ENCODE assay signal across 27 cellular contexts in the genomic region with DNA sequence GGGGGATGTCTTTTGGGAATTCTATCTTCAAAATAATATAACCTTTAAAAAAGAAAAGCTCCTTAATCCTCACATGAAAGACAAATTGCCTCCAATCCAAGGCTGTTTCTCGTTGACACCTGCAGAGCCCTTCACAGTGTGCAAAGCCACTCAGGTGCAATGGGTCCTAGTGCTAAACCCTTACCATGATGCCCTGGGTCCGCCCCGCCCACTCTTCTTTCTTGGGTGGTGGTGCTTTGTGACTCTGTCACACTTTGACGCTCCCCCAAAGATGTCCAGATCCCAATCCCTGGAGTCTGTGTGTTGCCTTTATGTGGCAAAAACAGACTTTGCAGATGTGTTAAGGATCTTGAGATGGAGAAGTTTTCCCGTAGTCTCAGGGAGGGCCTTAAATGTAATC. TPM values are rescaled to one million over a fixed set of nuclear protein-coding genes. Genes with fewer than 3 reads are reported as not detected.
DNase-seq lines count a peak whose midpoint lies in the region; ATAC-seq and TF ChIP-seq lines count a peak whose summit lies in the region.
"Had no signal": no experiment of that assay in that cellular context is flagged by ENCODE, and none has a peak within 500 bp of the region (broad histone marks: within the 10 kb centered on the region; RNA-seq: fewer than 3 reads in every experiment).

No MANE protein-coding gene starts in this region.

- CTCF ChIA-PET in activated CD8-positive, alpha-beta memory T cell treated with anti-CD3 and anti-CD28 coated beads, Interleukin-2, amount 10 ng/mL, durations not matched to agents 7 days and 5 days (lab: Charles Lee) = no interaction called here

- no peak for ATAC-seq in activated CD8-positive, alpha-beta memory T cell treated with anti-CD3 and anti-CD28 coated beads, Interleukin-2, amount 10 ng/mL, durations not matched to agents 7 days and 5 days
- ATAC-seq: lower lobe of right lung; mucosa of descending colon; natural killer cell treated with Interleukin-12 subunit alpha and Interleukin-12 subunit beta and Interleukin-15 and Interleukin-18, amount 100 ng/mL, for 72 hours; SK-N-SH treated with all-trans-retinoic acid at 6 μM for 48 hours; T-helper 17 cell had no signal

- H3K4me3 Mint-ChIP-seq in activated CD8-positive, alpha-beta memory T cell treated with anti-CD3 and anti-CD28 coated beads, Interleukin-2, amount 10 ng/mL, durations not matched to agents 7 days and 5 days = no peak overlapping the region
- H3K4me3 Mint-ChIP-seq: activated naive CD4-positive, alpha-beta T cell treated with anti-CD3 and anti-CD28 coated beads, Interleukin-2, amount 10 ng/mL, durations not matched to agents 7 days and 5 days; natural killer cell treated with Interleukin-12 subunit alpha and Interleukin-12 subunit beta and Interleukin-15 and Interleukin-18, amount 100 ng/mL, for 72 hours; T-helper 17 cell had no signal

- 29 to 95% methylated on average over 1 to 5 of the region's 5 CpGs for WGBS in transverse colon (ENCODE audit: low coverage in 1 of 2), 2 donors

- H3K36me3 ChIP-seq in mucosa of rectum (ENCODE audit: control insufficient read depth in 2 of 2, insufficient read depth in 2 of 2, low read length in 2 of 2) = peaks cover 0 to 2% of the 10 kb centered on the region in 2 donors
- no peaks in the 10 kb centered on the region for H3K36me3 ChIP-seq in transverse colon
- H3K36me3 ChIP-seq: lower lobe of right lung had no signal

- H3K9me3 ChIP-seq in mucosa of rectum (ENCODE audit: control insufficient read depth in 2 of 2, low read length in 2 of 2) (no peaks in the 10 kb centered on the region), transverse colon (no peaks in the 10 kb centered on the region)
- H3K9me3 ChIP-seq: lower lobe of right lung, mucosa of descending colon, testis had no signal

- no peaks in the 10 kb centered on the region for H3K36me3 Mint-ChIP-seq in activated CD8-positive, alpha-beta memory T cell treated with anti-CD3 and anti-CD28 coated beads, Interleukin-2, amount 10 ng/mL, durations not matched to agents 7 days and 5 days
- H3K36me3 Mint-ChIP-seq: activated naive CD4-positive, alpha-beta T cell treated with anti-CD3 and anti-CD28 coated beads, Interleukin-2, amount 10 ng/mL, durations not matched to agents 7 days and 5 days; natural killer cell treated with Interleukin-12 subunit alpha and Interleukin-12 subunit beta and Interleukin-15 and Interleukin-18, amount 100 ng/mL, for 72 hours had no signal

- in situ Hi-C loops in transverse colon (cut with MboI; ENCODE audit: low pct_ligation_motif_present in 1 of 4, low pct_unique_long_range_greater_than_20kb in 1 of 4, low sequenced_read_pairs in 3 of 4) = no loop called here

- intact Hi-C loops in transverse colon (cut with DNase I; ENCODE audit: low total_unique reads) = no loop called here

- H3K4me1 Mint-ChIP-seq in activated CD8-positive, alpha-beta memory T cell treated with anti-CD3 and anti-CD28 coated beads, Interleukin-2, amount 10 ng/mL, durations not matched to agents 7 days and 5 days = no peaks in the 10 kb centered on the region
- H3K4me1 Mint-ChIP-seq: activated naive CD4-positive, alpha-beta T cell treated with anti-CD3 and anti-CD28 coated beads, Interleukin-2, amount 10 ng/mL, durations not matched to agents 7 days and 5 days; T-helper 17 cell had no signal

- no peak for TF ChIP-seq POLR2A in transverse colon (IDR thresholded peaks at IDR 0.05)

- peaks cover 14% of the 10 kb centered on the region for H3K27me3 Mint-ChIP-seq in activated CD8-positive, alpha-beta memory T cell treated with anti-CD3 and anti-CD28 coated beads, Interleukin-2, amount 10 ng/mL, durations not matched to agents 7 days and 5 days

- no peaks in the 10 kb centered on the region for H3K9me3 Mint-ChIP-seq in activated CD8-positive, alpha-beta memory T cell treated with anti-CD3 and anti-CD28 coated beads, Interleukin-2, amount 10 ng/mL, durations not matched to agents 7 days and 5 days (ENCODE audit: low read depth)
- H3K9me3 Mint-ChIP-seq: activated naive CD4-positive, alpha-beta T cell treated with anti-CD3 and anti-CD28 coated beads, Interleukin-2, amount 10 ng/mL, durations not matched to agents 7 days and 5 days; natural killer cell treated with Interleukin-12 subunit alpha and Interleukin-12 subunit beta and Interleukin-15 and Interleukin-18, amount 100 ng/mL, for 72 hours had no signal

- peak overlapping the region; percentile 71 for H3K27ac ChIP-seq in cingulate gyrus (ENCODE audit: low read depth, low read length)
- H3K27ac ChIP-seq in mucosa of rectum (ENCODE audit: low read depth in 2 of 2, low read length in 2 of 2) = peak overlapping the region; percentile 76 to 79
- peak overlapping the region in 3 of 4 donors; percentile 43 to 79 (median 67) for H3K27ac ChIP-seq in transverse colon
- H3K27ac ChIP-seq: KMS-11, testis had no signal

- H3K4me1 ChIP-seq in mucosa of rectum (ENCODE audit: control insufficient read depth in 2 of 2, insufficient read depth in 2 of 2, low read length in 2 of 2) = peaks cover 16 to 31% of the 10 kb centered on the region in 2 donors
- H3K4me1 ChIP-seq in transverse colon = peaks cover 8 to 33% (median 12%) of the 10 kb centered on the region in 4 donors

- peak; percentile 35 for DNase-seq in activated CD8-positive, alpha-beta memory T cell treated with anti-CD3 and anti-CD28 coated beads, Interleukin-2, amount 10 ng/mL, durations not matched to agents 7 days and 5 days
- DNase-seq in activated CD8-positive, alpha-beta memory T cell treated with anti-CD3 and anti-CD28 coated beads, Interleukin-2, amount 50 U/mL, for 4 hours = no peak
- DNase-seq in transverse colon = no peak
- no peak for DNase-seq in NCI-H2227 (lab: John Stamatoyannopoulos, UW; ENCODE audit: unreplicated experiment)
- no peak for DNase-seq in NCI-H226
- no peak for DNase-seq in GM19240 (ENCODE audit: insufficient read length, low spot score)
- DNase-seq: activated naive CD4-positive, alpha-beta T cell treated with anti-CD3 and anti-CD28 coated beads, Interleukin-2, amount 10 ng/mL, durations not matched to agents 7 days and 5 days; amniotic stem cell; DMS79; effector CD8-positive, alpha-beta T cell; GDM1; HCEC 1CT; lower lobe of right lung; mucosa of descending colon; NCI-H1930; NCI-H2227 treated with DMSO at 0.1 percent for 48 hours; NCI-H526 treated with DMSO at 0.1 percent for 48 hours; NK-92 treated with Interleukin-12 subunit alpha and Interleukin-12 subunit beta, amount 100 ng/mL, for 24 hours; small intestine; stimulated activated naive CD4-positive, alpha-beta T cell; T-helper 17 cell; testis had no signal

- no peak for TF ChIP-seq CTCF in transverse colon (IDR thresholded peaks at IDR 0.05)

- no peak overlapping the region for H3K9ac ChIP-seq in mucosa of rectum (ENCODE audit: low read depth in 1 of 2, low read length in 2 of 2)
- H3K9ac ChIP-seq: KMS-11 had no signal

- H3K27ac Mint-ChIP-seq in activated CD8-positive, alpha-beta memory T cell treated with anti-CD3 and anti-CD28 coated beads, Interleukin-2, amount 10 ng/mL, durations not matched to agents 7 days and 5 days = no peak overlapping the region
- H3K27ac Mint-ChIP-seq: activated naive CD4-positive, alpha-beta T cell treated with anti-CD3 and anti-CD28 coated beads, Interleukin-2, amount 10 ng/mL, durations not matched to agents 7 days and 5 days; natural killer cell treated with Interleukin-12 subunit alpha and Interleukin-12 subunit beta and Interleukin-15 and Interleukin-18, amount 100 ng/mL, for 72 hours; T-helper 17 cell had no signal

- TF ChIP-seq EP300 in transverse colon (IDR thresholded peaks at IDR 0.05; ENCODE audit: low read depth) = no peak

- H3K27me3 ChIP-seq in mucosa of rectum (ENCODE audit: control insufficient read depth in 2 of 2, insufficient read depth in 2 of 2, low read length in 2 of 2) = no peaks in the 10 kb centered on the region
- H3K27me3 ChIP-seq in transverse colon = no peaks in the 10 kb centered on the region
- H3K27me3 ChIP-seq: testis had no signal

- no peak overlapping the region for H3K4me3 ChIP-seq in mucosa of rectum (ENCODE audit: low read length in 2 of 2)
- no peak overlapping the region for H3K4me3 ChIP-seq in transverse colon
- H3K4me3 ChIP-seq: lower lobe of right lung, mucosa of descending colon, testis had no signal

RNA-seq across cellular contexts. Expression of gene CLMN, which starts 29.7 kb away (rescaled TPM):
- total RNA-seq in activated CD8-positive, alpha-beta memory T cell treated with anti-CD3 and anti-CD28 coated beads, Interleukin-2, amount 10 ng/mL, durations not matched to agents 7 days and 5 days = under 1 TPM; 0.42 to 0.91 TPM
- 100 to 1,000 TPM in 1 of 4 donors, 10 to 100 TPM in 3; 71.1 to 118 (median 90.1) TPM for total RNA-seq in transverse colon

Comparison
In these comparisons a context has a peak if more than half of its experiments do, and no peak if none do; other contexts are left out.
1. RNA of gene CLMN, which starts 29.7 kb away (total RNA-seq): 71.1 to 118 TPM in transverse colon; 0.42 to 0.91 TPM in activated CD8-positive, alpha-beta memory T cell treated with anti-CD3 and anti-CD28 coated beads, Interleukin-2, amount 10 ng/mL, durations not matched to agents 7 days and 5 days; every median in the first group is over 10 times any median in the second.
2. Peak in every context shown above with its lines, with median percentiles within 50 percentile points of each other: H3K27ac ChIP-seq.